ENCODE assay signal across 8 cellular contexts in genomic region chr1:28417441-28418277, GRCh38. TPM values are rescaled to one million over a fixed set of nuclear protein-coding genes. Genes with fewer than 3 reads are reported as not detected.
A peak's percentile ranks its signal among the peaks of the same experiment; 100 is the strongest.
DNase-seq lines count a peak whose midpoint lies in the region; TF ChIP-seq lines count a peak whose summit lies in the region.

No MANE protein-coding gene starts in this region.

- in situ Hi-C loops in transverse colon (cut with MboI; ENCODE audit: low pct_ligation_motif_present in 1 of 4, low pct_unique_long_range_greater_than_20kb in 1 of 4, low sequenced_read_pairs in 3 of 4): no loop called here

- H3K27ac ChIP-seq in breast epithelium (no peak overlapping the region), transverse colon (no peak overlapping the region)

- no peaks in the 10 kb centered on the region for H3K9me3 Mint-ChIP-seq in MCF 10A (ENCODE audit: unreplicated experiment)
- H3K9me3 Mint-ChIP-seq in type B pancreatic cell: no peaks in the 10 kb centered on the region

- DNase-seq in MCF 10A (ENCODE audit: unreplicated experiment) (peak; percentile 94), breast epithelium (ENCODE audit: low spot score in 2 of 2) (no peak), OCI-M2 (lab: John Stamatoyannopoulos, UW; ENCODE audit: unreplicated experiment) (peak; percentile 42), epithelial cell of esophagus (ENCODE audit: low read depth) (peak; percentile 98), type B pancreatic cell (ENCODE audit: extremely low spot score, unreplicated experiment) (no peak), transverse colon (no peak), Kasumi-1 (lab: John Stamatoyannopoulos, UW) (no peak), NCI-H510A (lab: John Stamatoyannopoulos, UW) (no peak)

- H3K4me1 ChIP-seq in breast epithelium (no peaks in the 10 kb centered on the region), transverse colon (peaks cover 0 to 21% (median 0%) of the 10 kb centered on the region in 4 donors)

- H3K36me3 Mint-ChIP-seq in MCF 10A (ENCODE audit: insufficient read depth, unreplicated experiment) (peaks cover 13% of the 10 kb centered on the region), type B pancreatic cell (peaks cover 4% of the 10 kb centered on the region)

- 71 to 74% methylated on average over 2 to 4 of the region's 4 CpGs for WGBS in transverse colon (ENCODE audit: low coverage in 1 of 2), 2 donors

- TF ChIP-seq POLR2A in breast epithelium (IDR thresholded peaks at IDR 0.05): no peak
- no peak for TF ChIP-seq POLR2A in transverse colon (IDR thresholded peaks at IDR 0.05)

- H3K36me3 ChIP-seq in breast epithelium: no peaks in the 10 kb centered on the region
- no peaks in the 10 kb centered on the region for H3K36me3 ChIP-seq in transverse colon

- H3K27me3 ChIP-seq in breast epithelium (no peaks in the 10 kb centered on the region), transverse colon (no peaks in the 10 kb centered on the region)

- CTCF ChIA-PET in MCF 10A (lab: Yijun Ruan, JAX): interaction anchor here (0.6 to 1.9 kb wide), 4 partner anchors 10 to 34 kb away, joined by 3 to 5 read pairs (median 3); no protein-coding TSS in a partner anchor

- H3K9me3 ChIP-seq in breast epithelium (no peaks in the 10 kb centered on the region), transverse colon (no peaks in the 10 kb centered on the region)

- TSS peak; percentile 92 for BruUV-seq in MCF 10A (replicated peaks; lab: Mats Ljungman, UMichigan)

- TF ChIP-seq CTCF in MCF 10A (IDR thresholded peaks at IDR 0.05; ENCODE audit: unreplicated experiment) (no peak), breast epithelium (IDR thresholded peaks at IDR 0.05) (no peak), epithelial cell of esophagus (IDR thresholded peaks at IDR 0.05; ENCODE audit: insufficient read depth, low read depth, low read length, missing control alignments) (no peak), type B pancreatic cell (conservative IDR thresholded peaks at IDR 0.05) (no peak), transverse colon (IDR thresholded peaks at IDR 0.05) (no peak)

- POLR2A ChIA-PET in MCF 10A (lab: Yijun Ruan, JAX): interaction anchor here (0.7 to 3.0 kb wide), 13 partner anchors 12 to 176 kb away, joined by 3 to 52 read pairs (median 4); partner anchors contain the start of genes PHACTR4 and RCC1

- H3K27ac Mint-ChIP-seq in MCF 10A (ENCODE audit: low read depth, unreplicated experiment) (peak overlapping the region; percentile 89), type B pancreatic cell (peak overlapping the region; percentile 53)

- TF ChIP-seq EP300 in transverse colon (IDR thresholded peaks at IDR 0.05; ENCODE audit: low read depth): no peak

- H3K4me3 ChIP-seq in breast epithelium (no peak overlapping the region), epithelial cell of esophagus (ENCODE audit: low read length) (no peak overlapping the region), transverse colon (no peak overlapping the region)

- H3K4me3 Mint-ChIP-seq in MCF 10A (ENCODE audit: unreplicated experiment): peak overlapping the region; percentile 47
- no peak overlapping the region for H3K4me3 Mint-ChIP-seq in type B pancreatic cell

- H3K4me1 Mint-ChIP-seq in MCF 10A (ENCODE audit: insufficient read depth, unreplicated experiment) (peaks cover 14% of the 10 kb centered on the region), type B pancreatic cell (ENCODE audit: unreplicated experiment) (peaks cover 29% of the 10 kb centered on the region)

- H3K27me3 Mint-ChIP-seq in MCF 10A (ENCODE audit: insufficient read depth, unreplicated experiment) (no peaks in the 10 kb centered on the region), type B pancreatic cell (no peaks in the 10 kb centered on the region)

- intact Hi-C loops in MCF 10A (cut with micrococcal nuclease): loop anchor here (1.0 kb wide), 1 partner anchor 20 kb away; no protein-coding TSS in a partner anchor
- intact Hi-C loops in breast epithelium (cut with DNase I; ENCODE audit: low total_unique reads): no loop called here
- intact Hi-C loops in transverse colon (cut with DNase I; ENCODE audit: low total_unique reads): no loop called here

RNA-seq across cellular contexts. Expression of gene PHACTR4, which starts 48.1 kb away (rescaled TPM):
- total RNA-seq in MCF 10A (2022) (50.7 and 56.4 TPM in 2 replicates), breast epithelium (10 to 100 TPM; 17.1 to 29.6 (median 25.9) TPM), type B pancreatic cell (ENCODE audit: low replicate concordance) (40.3 and 50.3 TPM in 2 replicates), transverse colon (10 to 100 TPM; 31.4 to 51.1 (median 41.6) TPM)

Comparison
In these comparisons a context has a peak if more than half of its experiments do, and no peak if none do; other contexts are left out.
1. DNase-seq: peak in MCF 10A (single experiment), OCI-M2 (single experiment) and epithelial cell of esophagus (single experiment); none in breast epithelium (0 of 2), type B pancreatic cell (single experiment), transverse colon (single experiment), Kasumi-1 (0 of 2) and NCI-H510A (single experiment).